ENCODE assay signal across 8 cellular contexts in the genomic region with DNA sequence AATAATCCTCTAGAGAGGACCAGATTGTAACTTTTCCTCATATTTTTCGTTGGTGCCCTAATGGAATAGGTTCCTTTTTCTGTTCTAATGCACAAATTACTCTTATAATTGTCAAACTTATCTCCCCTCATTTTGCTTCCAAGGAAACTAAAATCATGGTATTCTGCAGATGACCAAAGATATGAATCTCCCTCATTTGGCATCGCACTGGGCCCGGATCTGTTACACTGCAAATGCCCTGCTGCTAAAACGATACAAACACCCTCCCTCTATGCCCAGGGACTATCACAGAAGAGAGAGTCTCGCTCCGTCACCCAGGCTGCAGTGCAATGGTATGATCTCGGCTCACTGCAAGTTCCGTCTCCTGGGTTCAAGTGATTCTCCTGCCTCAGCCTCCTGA. TPM values are rescaled to one million over a fixed set of nuclear protein-coding genes. Genes with fewer than 3 reads are reported as not detected.
"Had no signal": no experiment of that assay in that cellular context is flagged by ENCODE, and none has a peak within 500 bp of the region (broad histone marks: within the 10 kb centered on the region; RNA-seq: fewer than 3 reads in every experiment).

No MANE protein-coding gene starts in this region.

- DNase-seq: GDM1, GF-D8 had no signal

- FAIRE-seq: G401.6, GM12891, GM12892, GM18507, GM19239 had no signal

RNA-seq across cellular contexts. Expression of a gene that starts 7.6 kb away (rescaled TPM):
- total RNA-seq: G401 had no signal

RNA-seq across cellular contexts. Expression of a gene that starts 9.4 kb away (rescaled TPM):
- total RNA-seq: G401 had no signal
